ENCODE assay signal across 29 cellular contexts in the genomic region with DNA sequence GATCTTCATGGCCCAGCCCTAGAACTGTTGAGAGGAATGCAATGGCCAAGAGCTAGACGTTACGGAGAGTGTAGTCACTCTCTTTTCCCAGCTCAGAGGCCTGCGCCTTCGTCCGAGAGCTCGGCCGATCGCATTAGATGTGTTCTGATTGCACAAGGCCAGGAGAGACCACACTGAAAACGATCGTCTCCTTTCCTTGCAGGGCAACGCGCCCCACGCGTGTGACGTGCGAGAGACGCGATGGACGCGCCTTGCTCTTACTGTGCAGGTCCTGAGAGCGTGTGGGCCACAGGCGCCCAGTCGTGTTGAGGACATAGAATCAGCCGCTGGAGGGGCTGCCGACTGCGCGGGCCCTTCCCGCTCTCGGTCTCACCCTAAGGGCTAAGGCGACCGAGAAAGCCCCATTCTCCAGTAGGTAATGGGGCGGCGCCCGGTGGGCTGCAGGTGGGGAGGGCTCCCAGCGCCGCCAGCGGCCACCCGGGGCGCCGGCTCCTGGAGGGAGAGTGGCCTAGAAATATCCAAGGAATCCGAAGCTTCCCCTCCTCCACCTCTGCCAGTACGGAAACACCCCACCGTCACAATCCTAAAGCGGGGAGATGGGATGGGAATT. TPM values are rescaled to one million over a fixed set of nuclear protein-coding genes. Genes with fewer than 3 reads are reported as not detected.
DNase-seq lines count a peak whose midpoint lies in the region; ATAC-seq, FAIRE-seq and TF ChIP-seq lines count a peak whose summit lies in the region.
"Had no signal": no experiment of that assay in that cellular context is flagged by ENCODE, and none has a peak within 500 bp of the region (broad histone marks: within the 10 kb centered on the region; RNA-seq: fewer than 3 reads in every experiment).

No MANE protein-coding gene starts in this region.

- H3K79me1 ChIP-seq in H9 (ENCODE audit: insufficient read depth, low read depth, low read length, poor library complexity, severe bottlenecking), result no peaks in the 10 kb centered on the region

- no peak overlapping the region for H3K4me3 ChIP-seq in K562
- H3K4me3 ChIP-seq in iPS-18a (ENCODE audit: low read length), result peak overlapping the region; percentile 61
- H3K4me3 ChIP-seq in neural progenitor cell, result peak overlapping the region; percentile 31
- no peak overlapping the region for H3K4me3 ChIP-seq in small intestine (ENCODE audit: low read depth in 1 of 2, low read length in 2 of 2)
- H3K4me3 ChIP-seq: BLaER1 treated with 17β-estradiol and CSF1 and Interleukin-3, amounts not matched to agents 10 nM and 100 nM; HAP-1; left lung had no signal

- no peak overlapping the region for H4K91ac ChIP-seq in H9 (ENCODE audit: insufficient read length, low read depth, low read length)

- peaks cover 0 to 6% of the 10 kb centered on the region in 2 experiments; a peak in 1 of 5 replicates for H3K9me3 Mint-ChIP-seq in H9
- peaks cover 2% of the 10 kb centered on the region for H3K9me3 Mint-ChIP-seq in neural progenitor cell

- no peak overlapping the region for H3K18ac ChIP-seq in H9 (ENCODE audit: insufficient read length, low read depth, low read length)

- H2AK5ac ChIP-seq in H9 (ENCODE audit: insufficient read length, low read length), result no peak overlapping the region

- H2BK12ac ChIP-seq in H9 (ENCODE audit: insufficient read length, low read depth, low read length), result no peak overlapping the region

- no peaks in the 10 kb centered on the region for H3K9me1 ChIP-seq in K562 (ENCODE audit: control insufficient read depth, insufficient read depth, low read length)

- WGBS in H9 (ENCODE audit: extremely low coverage, insufficient read length, low lambda C conversion rate), result no CpG with 5 or more reads among the region's 44 CpGs
- WGBS in K562 (ENCODE audit: insufficient coverage, low coverage, missing lambda C conversion rate), result 90% methylated on average over 34 of the region's 44 CpGs
- 6 to 18% (median 17%) methylated on average over 40 to 44 of the region's 44 CpGs for WGBS in small intestine, 3 donors

- in situ Hi-C loops in K562 (cut with MboI), result no loop called here

- H3K36me3 Mint-ChIP-seq in H9 (ENCODE audit: insufficient read depth in 1 of 3, low read depth in 3 of 3) (no peaks in the 10 kb centered on the region; a peak in 1 of 7 replicates), neural progenitor cell (no peaks in the 10 kb centered on the region)
- H3K36me3 Mint-ChIP-seq: activated naive CD8-positive, alpha-beta T cell treated with anti-CD3 and anti-CD28 coated beads, Interleukin-2, amount 10 ng/mL, durations not matched to agents 7 days and 5 days had no signal

- no peak overlapping the region for H2AFZ ChIP-seq in H9 (ENCODE audit: low read length)
- no peak overlapping the region for H2AFZ ChIP-seq in K562 (ENCODE audit: low read depth, low read length)
- peak overlapping the region; percentile 12 for H2AFZ ChIP-seq in neural progenitor cell (replicated peaks)

- TF ChIP-seq POLR2A in K562 (conservative IDR thresholded peaks at IDR 0.05), result no peak

- FAIRE-seq in K562 (lab: Jason Lieb, UNC), result no peak
- FAIRE-seq in small intestine (lab: Jason Lieb, UNC), result no peak
- FAIRE-seq: astrocyte, G401.6, TTC549, urothelium cell line had no signal

- H3K9me3 ChIP-seq in H9 (ENCODE audit: control insufficient read depth, low read depth, low read length) (no peaks in the 10 kb centered on the region), K562 (replicated peaks; ENCODE audit: control insufficient read depth, insufficient read depth, low read depth, low read length) (no peaks in the 10 kb centered on the region), iPS-18a (ENCODE audit: control insufficient read depth, low read depth, low read length) (no peaks in the 10 kb centered on the region), neural progenitor cell (ENCODE audit: low read depth) (no peaks in the 10 kb centered on the region), small intestine (ENCODE audit: control insufficient read depth, low read depth) (no peaks in the 10 kb centered on the region)
- H3K9me3 ChIP-seq: HAP-1, left lung had no signal

- H3K27me3 ChIP-seq in H9 (ENCODE audit: insufficient read depth, low read length), result peaks cover 86% of the 10 kb centered on the region
- no peaks in the 10 kb centered on the region for H3K27me3 ChIP-seq in K562 (ENCODE audit: control insufficient read depth in 2 of 2, insufficient read depth in 2 of 2, low read length in 2 of 2)
- H3K27me3 ChIP-seq in iPS-18a (ENCODE audit: control insufficient read depth, insufficient read depth, low read length), result peaks cover 100% of the 10 kb centered on the region
- H3K27me3 ChIP-seq in neural progenitor cell, result peaks cover 100% of the 10 kb centered on the region
- H3K27me3 ChIP-seq in small intestine (ENCODE audit: control insufficient read depth in 2 of 2, insufficient read depth in 2 of 2, low read length in 2 of 2), result peaks cover 13 to 61% of the 10 kb centered on the region in 2 donors

- POLR2A ChIA-PET in K562 (lab: Yijun Ruan, JAX), result interaction anchor here (0.6 kb wide), 1 partner anchor 264 kb away, joined by 3 read pairs; no protein-coding TSS in a partner anchor

- H3K4me3 Mint-ChIP-seq in H9 (peak overlapping the region; percentile 54 to 82), neural progenitor cell (peak overlapping the region; percentile 73)
- H3K4me3 Mint-ChIP-seq: activated naive CD8-positive, alpha-beta T cell treated with anti-CD3 and anti-CD28 coated beads, Interleukin-2, amount 10 ng/mL, durations not matched to agents 7 days and 5 days; naive B cell had no signal

- no peak overlapping the region for H2BK20ac ChIP-seq in H9 (ENCODE audit: low read depth, low read length, poor library complexity, severe bottlenecking)

- no peak for TF ChIP-seq EP300 in K562 (IDR thresholded peaks at IDR 0.05; ENCODE audit: low read length)

- DNase-seq in H9, result peak; percentile 65
- DNase-seq in K562 (ENCODE audit: extremely low read depth in 1 of 4, low spot score in 3 of 4), result no peak
- DNase-seq in neural progenitor cell (ENCODE audit: low spot score), result peak; percentile 67
- no peak for DNase-seq in GM19238 (ENCODE audit: insufficient read length, low spot score)
- no peak for DNase-seq in small intestine
- DNase-seq in stimulated activated CD4-positive, alpha-beta T cell treated with anti-CD3 and anti-CD28 coated beads, Interleukin-12 subunit alpha, Interleukin-12 subunit beta, amount 100 ng/mL, for 4 hours, result no peak
- DNase-seq: activated CD4-positive, alpha-beta T cell treated with anti-CD3 and anti-CD28 coated beads for 1 hour; activated naive CD8-positive, alpha-beta T cell treated with anti-CD3 and anti-CD28 coated beads, Interleukin-2, amount 10 ng/mL, durations not matched to agents 7 days and 5 days; activated T-cell treated with anti-CD3 and anti-CD28 coated beads for 4 hours; central memory CD4-positive, alpha-beta T cell; dermis blood vessel endothelial cell; KG1; MM.1S; naive B cell; NCI-H1436 treated with DMSO at 0.1 percent for 48 hours; NCI-H345 had no signal

- H3K27ac ChIP-seq in H9 (ENCODE audit: insufficient read length, low read depth, low read length) (no peak overlapping the region), K562 (ENCODE audit: extremely low read depth, low read depth, low read length) (no peak overlapping the region), iPS-18a (ENCODE audit: low read length) (no peak overlapping the region), neural progenitor cell (no peak overlapping the region), small intestine (ENCODE audit: low read depth in 1 of 2, low read length in 1 of 2) (no peak overlapping the region)
- H3K27ac ChIP-seq: BLaER1 treated with 17β-estradiol and CSF1 and Interleukin-3, amounts not matched to agents 10 nM and 100 nM; left lung had no signal

- H3K9ac ChIP-seq in H9 (ENCODE audit: extremely low read depth, insufficient read length, low read length) (no peak overlapping the region), K562 (ENCODE audit: insufficient read depth in 1 of 2, low read depth in 2 of 2, low read length in 2 of 2) (no peak overlapping the region), iPS-18a (ENCODE audit: low read length) (no peak overlapping the region), neural progenitor cell (no peak overlapping the region)
- H3K9ac ChIP-seq: BLaER1 treated with 17β-estradiol and CSF1 and Interleukin-3, amounts not matched to agents 10 nM and 100 nM had no signal

- TF ChIP-seq CTCF in H9 (conservative IDR thresholded peaks at IDR 0.05), result no peak
- no peak for TF ChIP-seq CTCF in K562 (IDR thresholded peaks at IDR 0.05 in 2 of 3, conservative IDR thresholded peaks at IDR 0.05 in 1 of 3; ENCODE audit: insufficient read depth in 2 of 3, low read depth in 1 of 3, low read length in 3 of 3)
- no peak for TF ChIP-seq CTCF in neural progenitor cell (IDR thresholded peaks at IDR 0.05)

- H4K20me1 ChIP-seq in H9 (ENCODE audit: control insufficient read depth, insufficient read depth, insufficient read length) (no peaks in the 10 kb centered on the region), K562 (replicated peaks; ENCODE audit: control insufficient read depth, insufficient read depth, low read length) (no peaks in the 10 kb centered on the region), neural progenitor cell (ENCODE audit: low read depth) (peaks cover 100% of the 10 kb centered on the region)
- H4K20me1 ChIP-seq: BLaER1 treated with 17β-estradiol and CSF1 and Interleukin-3, amounts not matched to agents 10 nM and 100 nM had no signal

- H3K56ac ChIP-seq in H9 (ENCODE audit: insufficient read length, low read depth, low read length), result no peak overlapping the region

- CTCF ChIA-PET in K562 (lab: Yijun Ruan, JAX; ENCODE audit: low intra/inter-chr PET ratio), result no interaction called here

- H3F3A ChIP-seq in neural progenitor cell (ENCODE audit: low read depth), result peaks cover 27% of the 10 kb centered on the region

- H3K23me2 ChIP-seq in H9 (ENCODE audit: insufficient read length, low read depth, low read length, poor library complexity, severe bottlenecking), result peaks cover 14% of the 10 kb centered on the region

- no TSS peak for BruUV-seq in K562 (replicated peaks; lab: Mats Ljungman, UMichigan)

- H2BK15ac ChIP-seq in H9 (ENCODE audit: low read depth, low read length), result no peak overlapping the region

- H2BK5ac ChIP-seq in H9 (ENCODE audit: insufficient read length, low read length), result no peak overlapping the region

- no peak for ATAC-seq in K562
- no peak for ATAC-seq in HG02759 (IDR thresholded peaks at IDR 0.05; ENCODE audit: unreplicated experiment)
- ATAC-seq: left lung had no signal

- no peak overlapping the region for H3K4ac ChIP-seq in H9 (ENCODE audit: low read depth, low read length)

- H3K4me1 Mint-ChIP-seq in H9 (peaks cover 45 to 74% of the 10 kb centered on the region in 2 experiments), neural progenitor cell (peaks cover 47% of the 10 kb centered on the region)
- H3K4me1 Mint-ChIP-seq: activated naive CD8-positive, alpha-beta T cell treated with anti-CD3 and anti-CD28 coated beads, Interleukin-2, amount 10 ng/mL, durations not matched to agents 7 days and 5 days had no signal

- no peak overlapping the region for H2BK120ac ChIP-seq in H9 (ENCODE audit: low read depth, low read length, poor library complexity, severe bottlenecking)

- TF ChIP-seq RAD21 in K562 (CRISPR knock-in tag; conservative IDR thresholded peaks at IDR 0.05 in 1 of 2, IDR thresholded peaks at IDR 0.05 in 1 of 2), result no peak

- H3K4me2 ChIP-seq in H9 (ENCODE audit: insufficient read depth, insufficient read length, low read length) (peak overlapping the region; percentile 73), K562 (ENCODE audit: insufficient read depth, low read length) (no peak overlapping the region), neural progenitor cell (peak overlapping the region; percentile 74)
- H3K4me2 ChIP-seq: BLaER1 treated with 17β-estradiol and CSF1 and Interleukin-3, amounts not matched to agents 10 nM and 100 nM had no signal

- no peak overlapping the region for H3K14ac ChIP-seq in H9 (ENCODE audit: insufficient read depth, low read length)

- H3K27ac Mint-ChIP-seq in H9, result no peak overlapping the region
- no peak overlapping the region for H3K27ac Mint-ChIP-seq in neural progenitor cell
- H3K27ac Mint-ChIP-seq: activated naive CD8-positive, alpha-beta T cell treated with anti-CD3 and anti-CD28 coated beads, Interleukin-2, amount 10 ng/mL, durations not matched to agents 7 days and 5 days had no signal

- H3K27me3 Mint-ChIP-seq in H9 (ENCODE audit: low read depth) (peaks cover 100% of the 10 kb centered on the region), neural progenitor cell (ENCODE audit: insufficient read depth, low read depth) (peaks cover 95% of the 10 kb centered on the region)

- H3K4me1 ChIP-seq in H9 (ENCODE audit: insufficient read depth, low read length) (no peaks in the 10 kb centered on the region; the same call in 1 of the 2 replicates), K562 (replicated peaks in 1 of 2; ENCODE audit: control insufficient read depth in 2 of 2, insufficient read depth in 2 of 2, low read length in 2 of 2) (peaks cover 2 to 16% of the 10 kb centered on the region in 2 experiments; a peak in 4 of 5 replicates), iPS-18a (ENCODE audit: control insufficient read depth, low read depth, low read length) (peaks cover 51% of the 10 kb centered on the region), neural progenitor cell (peaks cover 43% of the 10 kb centered on the region), small intestine (ENCODE audit: control insufficient read depth in 2 of 2, insufficient read depth in 1 of 2, low read depth in 1 of 2, low read length in 1 of 2) (no peaks in the 10 kb centered on the region)
- H3K4me1 ChIP-seq: BLaER1 treated with 17β-estradiol and CSF1 and Interleukin-3, amounts not matched to agents 10 nM and 100 nM; HAP-1; left lung had no signal

- no peak overlapping the region for H4K8ac ChIP-seq in H9 (replicated peaks; ENCODE audit: insufficient read length, low read depth, low read length)

- H3K36me3 ChIP-seq in K562 (ENCODE audit: control insufficient read depth, insufficient read depth, low read length) (no peaks in the 10 kb centered on the region), iPS-18a (ENCODE audit: control insufficient read depth, low read depth, low read length) (no peaks in the 10 kb centered on the region), neural progenitor cell (no peaks in the 10 kb centered on the region), small intestine (ENCODE audit: control insufficient read depth in 2 of 2, insufficient read depth in 2 of 2, low read length in 2 of 2) (no peaks in the 10 kb centered on the region)
- H3K36me3 ChIP-seq: BLaER1 treated with 17β-estradiol and CSF1 and Interleukin-3, amounts not matched to agents 10 nM and 100 nM; HAP-1; left lung had no signal

- H3K79me2 ChIP-seq in H9 (ENCODE audit: insufficient read depth, low read length) (no peaks in the 10 kb centered on the region), K562 (ENCODE audit: control insufficient read depth, insufficient read depth, low read length) (no peaks in the 10 kb centered on the region), neural progenitor cell (ENCODE audit: low read depth) (no peaks in the 10 kb centered on the region)

- no peak overlapping the region for H4K5ac ChIP-seq in H9 (ENCODE audit: insufficient read length, low read depth, low read length)

- H3K23ac ChIP-seq in H9 (ENCODE audit: insufficient read length, low read depth, low read length), result no peak overlapping the region

- H3T11ph ChIP-seq in H9 (ENCODE audit: low read length), result no peak overlapping the region

- intact Hi-C loops in K562 (cut with micrococcal nuclease), result no loop called here

RNA-seq across cellular contexts. Expression of gene TFAP2B, which starts 26.9 kb away (rescaled TPM):
- total RNA-seq in H9 (2021) (not detected in 2 replicates), K562 (2014; rRNA removed) (not detected in 2 replicates), K562 (2014; rRNA removed; fragmentation: Illumina TruSeq; extraction: Trizol) (not detected in 2 replicates), K562 (2015; rRNA removed; fragmentation: Illumina TruSeq; extraction: Trizol) (not detected in 2 replicates), K562 (2021) (not detected in 2 replicates), neural progenitor cell (ENCODE audit: low replicate concordance) (0.15 TPM in 1 of 2 replicates, not detected in the other)
- total RNA-seq in K562 (2011; cell fraction: chromatin; rRNA removed; ENCODE audit: low replicate concordance), result not detected in 2 replicates
- not detected in 2 replicates for total RNA-seq in K562 (2011; cell fraction: nucleolus; rRNA removed)
- total RNA-seq in K562 (2011; cell fraction: nucleoplasm; rRNA removed), result not detected in 2 replicates
- polyA plus RNA-seq in K562 (2011; rRNA removed) (not detected in 2 replicates), K562 (2014; fragmentation: Illumina TruSeq; extraction: Trizol) (not detected in 2 replicates), K562 (2014; fragmentation: Nextera tagmentation; extraction: Ambion mirVana) (not detected), K562 (2014; rRNA removed) (not detected in 2 replicates), small intestine (not detected)
- 0.01 TPM in 1 of 2 replicates, not detected in the other for polyA plus RNA-seq in K562 (2011; cell fraction: cytosol; rRNA removed)
- 0.06 TPM in 2 replicates for polyA plus RNA-seq in K562 (2011; cell fraction: nucleus; rRNA removed)
- polyA plus RNA-seq in K562 (2012), result 0.01 TPM in 1 of 2 replicates, not detected in the other
- polyA minus RNA-seq in K562 (2011; rRNA and poly(A)+ RNA removed), result not detected in 2 replicates
- not detected in 2 replicates for polyA minus RNA-seq in K562 (2011; cell fraction: cytosol; rRNA and poly(A)+ RNA removed)
- not detected in 2 replicates for polyA minus RNA-seq in K562 (2011; cell fraction: nucleus; rRNA and poly(A)+ RNA removed)
- total RNA-seq: activated naive CD8-positive, alpha-beta T cell treated with anti-CD3 and anti-CD28 coated beads, Interleukin-2, amount 10 ng/mL, durations not matched to agents 7 days and 5 days; astrocyte; mesenteric fat pad; SK-MEL-5; subcutaneous adipose tissue; T-helper 1 cell treated with Interleukin-12 subunit alpha and Interleukin-12 subunit beta and Interleukin-4 antibody, amounts not matched to agents 30 ng/mL and 1 ng/mL, for 36 hours had no signal

Comparison
In these comparisons a context has a peak if more than half of its experiments do, and no peak if none do; other contexts are left out.
1. DNase-seq: peak in H9 (single experiment) and neural progenitor cell (single experiment); none in K562 (0 of 4), GM19238 (single experiment), small intestine (single experiment) and stimulated activated CD4-positive, alpha-beta T cell treated with anti-CD3 and anti-CD28 coated beads, Interleukin-12 subunit alpha, Interleukin-12 subunit beta, amount 100 ng/mL, for 4 hours (single experiment).
2. H3K4me3 ChIP-seq: peak in iPS-18a (single experiment) and neural progenitor cell (single experiment); none in K562 (single experiment) and small intestine (0 of 2).